Comparison of ENCODE assay signal across 8 cellular contexts in genomic region chr22:41094036-41094435, GRCh38. TPM values are rescaled to one million over a fixed set of nuclear protein-coding genes. Genes with fewer than 3 reads are reported as not detected.
A peak's percentile ranks its signal among the peaks of the same experiment; 100 is the strongest.
DNase-seq lines count a peak whose midpoint lies in the region; ATAC-seq and TF ChIP-seq lines count a peak whose summit lies in the region.

No MANE protein-coding gene starts in this region.

- DNase-seq in stimulated activated CD4-positive, alpha-beta T cell treated with anti-CD3 and anti-CD28 coated beads, Interleukin-15, amount 100 ng/mL, for 24 hours, result peak; percentile 27
- no peak for DNase-seq in stimulated activated CD4-positive, alpha-beta T cell treated with anti-CD3 and anti-CD28 coated beads, Interleukin-12 subunit alpha, Interleukin-12 subunit beta, amount 100 ng/mL, for 4 hours
- DNase-seq in NOMO-1 treated with dmso at 0.1 percent for 144 hours (lab: John Stamatoyannopoulos, UW; ENCODE audit: unreplicated experiment) (peak; percentile 25), cardiac fibroblast (ENCODE audit: low read depth in 2 of 2) (peak; percentile 42 to 44), mesendoderm (peak; percentile 26), aorta (no peak), posterior cingulate gyrus (no peak)

- intact Hi-C loops in aorta (cut with DNase I), result loop anchor here in 1 of 2 donors (10.0 kb wide), 1 partner anchor 101 kb away; no protein-coding TSS in a partner anchor
- intact Hi-C loops in posterior cingulate gyrus (cut with DNase I), result loop anchor here (5.0 kb wide), 2 partner anchors 103 to 193 kb away; partner anchors contain the start of gene RANGAP1

- H2BK120ac ChIP-seq in mesendoderm (ENCODE audit: low read depth, low read length), result no peak overlapping the region

- no peak overlapping the region for H2BK5ac ChIP-seq in mesendoderm (ENCODE audit: low read length)

- no peaks in the 10 kb centered on the region for H3K79me1 ChIP-seq in mesendoderm (ENCODE audit: low read length)

- H3K18ac ChIP-seq in mesendoderm (ENCODE audit: low read length), result no peak overlapping the region

- no peaks in the 10 kb centered on the region for H3K9me3 ChIP-seq in aorta (ENCODE audit: control insufficient read depth, low read length)

- H3K4me1 ChIP-seq in mesendoderm (ENCODE audit: control insufficient read depth, low read depth, low read length) (peaks cover 2% of the 10 kb centered on the region), aorta (ENCODE audit: control insufficient read depth in 1 of 2, insufficient read depth in 2 of 2, low read length in 2 of 2) (peaks cover 0 to 3% of the 10 kb centered on the region in 2 donors)

- H3K56ac ChIP-seq in mesendoderm (ENCODE audit: low read length), result peak overlapping the region; percentile 68

- H3K79me2 ChIP-seq in mesendoderm (ENCODE audit: control insufficient read depth, insufficient read depth, low read length), result peaks cover 64% of the 10 kb centered on the region

- no peak overlapping the region for H4K5ac ChIP-seq in mesendoderm (ENCODE audit: low read length)

- H3K27me3 ChIP-seq in mesendoderm (ENCODE audit: insufficient read depth, low read length, poor library complexity), result no peaks in the 10 kb centered on the region
- no peaks in the 10 kb centered on the region for H3K27me3 ChIP-seq in aorta (ENCODE audit: control insufficient read depth in 1 of 2, insufficient read depth in 2 of 2, low read length in 1 of 2)

- no peak overlapping the region for H2AK5ac ChIP-seq in mesendoderm (ENCODE audit: low read length)

- no peak for TF ChIP-seq CTCF in cardiac fibroblast (IDR thresholded peaks at IDR 0.05; ENCODE audit: low read depth, low read length)

- H3K4ac ChIP-seq in mesendoderm (ENCODE audit: low read depth, low read length), result no peak overlapping the region

- H3K27ac ChIP-seq in mesendoderm (ENCODE audit: low read depth, low read length) (no peak overlapping the region), aorta (ENCODE audit: low read depth in 1 of 2, low read length in 2 of 2) (no peak overlapping the region)

- no peak overlapping the region for H3K23ac ChIP-seq in mesendoderm (ENCODE audit: low read length)

- no peak overlapping the region for H4K8ac ChIP-seq in mesendoderm (ENCODE audit: low read depth, low read length)

- peak overlapping the region; percentile 99 for H3K9ac ChIP-seq in mesendoderm (ENCODE audit: low read length)

- WGBS in mesendoderm (ENCODE audit: extremely low coverage, insufficient coverage, low lambda C conversion rate), result no CpG with 5 or more reads among the region's 4 CpGs
- WGBS in aorta, 2 donors, result 0 to 2% methylated on average over 4 of the region's 4 CpGs

- H3K4me2 ChIP-seq in mesendoderm (ENCODE audit: low read length), result peak overlapping the region; percentile 96

- no peaks in the 10 kb centered on the region for H3K36me3 ChIP-seq in mesendoderm (ENCODE audit: control insufficient read depth, insufficient read depth, low read length)
- H3K36me3 ChIP-seq in aorta (ENCODE audit: control insufficient read depth in 1 of 2, insufficient read depth in 2 of 2, low read length in 1 of 2), result no peaks in the 10 kb centered on the region

- ATAC-seq in aorta (ENCODE audit: low FRiP score) (no peak), GM21528 (IDR thresholded peaks at IDR 0.05; ENCODE audit: low FRiP score, unreplicated experiment) (no peak)

- H2BK15ac ChIP-seq in mesendoderm (replicated peaks; ENCODE audit: low read depth), result no peak overlapping the region

- H3K4me3 ChIP-seq in cardiac fibroblast (replicated peaks in 1 of 2; ENCODE audit: low read depth in 2 of 2, low read length in 2 of 2) (peak overlapping the region; percentile 76 to 88), mesendoderm (ENCODE audit: low read length) (peak overlapping the region; percentile 70), aorta (ENCODE audit: low read length in 2 of 2) (peak overlapping the region; percentile 98 to 100)

RNA-seq across cellular contexts. Expression of gene EP300, which starts 1.6 kb away (rescaled TPM):
- polyA plus RNA-seq in mesendoderm (2013, experiment 1 of 2), result 46.5 TPM
- 46.2 TPM for polyA plus RNA-seq in mesendoderm (2013, experiment 2 of 2)
- total RNA-seq in aorta, result 10 to 100 TPM; 55.6 to 89.5 TPM
- 10 to 100 TPM in 1 of 2 donors, 1 to 10 TPM in 1; 4.9 to 18.0 TPM for polyA plus RNA-seq in aorta

Comparison
In these comparisons a context has a peak if more than half of its experiments do, and no peak if none do; other contexts are left out.
1. DNase-seq: peak in stimulated activated CD4-positive, alpha-beta T cell treated with anti-CD3 and anti-CD28 coated beads, Interleukin-15, amount 100 ng/mL, for 24 hours (single experiment), NOMO-1 treated with dmso at 0.1 percent for 144 hours (single experiment), cardiac fibroblast (2 of 2) and mesendoderm (single experiment); none in stimulated activated CD4-positive, alpha-beta T cell treated with anti-CD3 and anti-CD28 coated beads, Interleukin-12 subunit alpha, Interleukin-12 subunit beta, amount 100 ng/mL, for 4 hours (single experiment), aorta (0 of 2) and posterior cingulate gyrus (0 of 10).
2. Peak in every context shown above with its lines, with median percentiles within 50 percentile points of each other: H3K4me3 ChIP-seq.